In the genomic region with DNA sequence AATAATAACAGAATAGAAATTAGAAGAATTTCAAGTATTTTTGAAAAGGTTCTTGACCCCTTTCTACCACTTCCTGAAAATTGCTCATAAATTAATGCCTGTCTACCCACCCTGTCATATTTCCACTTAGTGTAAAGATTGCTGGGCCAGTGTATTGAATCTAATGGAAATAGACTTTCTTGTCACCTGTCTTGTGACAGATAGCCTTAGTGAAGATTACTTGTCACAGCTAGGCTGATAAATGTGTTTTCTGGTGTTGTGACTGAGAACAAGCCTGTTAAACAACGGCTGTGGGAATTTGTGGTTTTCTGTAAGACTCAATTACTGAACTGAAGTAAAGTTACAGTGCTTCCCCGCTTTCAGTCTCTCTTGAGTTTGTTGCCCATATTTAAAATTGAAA, we compare ENCODE assay signal across 12 cellular contexts. TPM values are rescaled to one million over a fixed set of nuclear protein-coding genes. Genes with fewer than 3 reads are reported as not detected.
DNase-seq lines count a peak whose midpoint lies in the region; ATAC-seq lines count a peak whose summit lies in the region.
"Had no signal": no experiment of that assay in that cellular context is flagged by ENCODE, and none has a peak within 500 bp of the region (broad histone marks: within the 10 kb centered on the region; RNA-seq: fewer than 3 reads in every experiment).

No MANE protein-coding gene starts in this region.

- ATAC-seq in GM19328 (IDR thresholded peaks at IDR 0.05; ENCODE audit: unreplicated experiment) = peak; percentile 49
- ATAC-seq in HG02798 (IDR thresholded peaks at IDR 0.05; ENCODE audit: poor library complexity, unreplicated experiment) = peak; percentile 62
- ATAC-seq: heart right ventricle had no signal

- DNase-seq in LHCN-M2 (ENCODE audit: low read depth) (peak; percentile 54), myocyte (ENCODE audit: low read depth) (peak; percentile 31), DMS114 treated with DMSO at 0.1 percent for 48 hours (lab: John Stamatoyannopoulos, UW; ENCODE audit: unreplicated experiment) (no peak), kidney tubule cell (ENCODE audit: low spot score) (no peak), NCI-H446 treated with DMSO at 0.1 percent for 48 hours (lab: John Stamatoyannopoulos, UW) (no peak)
- DNase-seq: heart right ventricle; naive B cell; NCI-H2029 treated with DMSO at 0.1 percent for 48 hours; stimulated activated CD4-positive, alpha-beta T cell treated with anti-CD3 and anti-CD28 coated beads, Interleukin-1b, Interleukin-23, amount 100 ng/mL, for 48 hours; thyroid gland had no signal

RNA-seq across cellular contexts. Expression of gene PIK3C3, which starts 37.0 kb away (rescaled TPM):
- 30.3 and 32.5 TPM in 2 replicates for total RNA-seq in LHCN-M2 (2014; rRNA removed)
- polyA plus RNA-seq in LHCN-M2 (2012) = 18.0 TPM
- total RNA-seq in myocyte = 39.3 and 43.2 TPM in 2 replicates
- 20.9 TPM for polyA plus RNA-seq in myocyte (2012)

Comparison
In these comparisons a context has a peak if more than half of its experiments do, and no peak if none do; other contexts are left out.
1. DNase-seq: peak in LHCN-M2 (single experiment) and myocyte (single experiment); none in DMS114 treated with DMSO at 0.1 percent for 48 hours (single experiment), kidney tubule cell (single experiment) and NCI-H446 treated with DMSO at 0.1 percent for 48 hours (single experiment).